In genomic region chr20:1118336-1119127, GRCh38 we compare ENCODE assay signal across 1 cellular context.
TF ChIP-seq lines count a peak whose summit lies in the region.

TSS of gene PSMF1 (plus strand) at chr20:1118602. CDS start at chr20:1118774, 172 bp downstream.

TF ChIP-seq in HepG2, 621 proteins besides CTCF, POLR2A, EP300 and RAD21 (continued from another document and continues in another):
- TF ChIP-seq HNF1A (IDR thresholded peaks at IDR 0.05; ENCODE audit: low read depth), result no peak; the same call in 1 of the 2 replicates
- TF ChIP-seq HNF1A (CRISPR knock-in tag; IDR thresholded peaks at IDR 0.05; ENCODE audit: borderline replicate concordance), result peak; percentile 91
- TF ChIP-seq ZNF784 (CRISPR knock-in tag; IDR thresholded peaks at IDR 0.05; ENCODE audit: borderline replicate concordance), result peak; percentile 99
- no peak; the same call in none of the 2 replicates for TF ChIP-seq WIZ (CRISPR knock-in tag; IDR thresholded peaks at IDR 0.05)
- 0 out of 2 replicates have a peak, but pooled peaks have one; percentile 14 for TF ChIP-seq ZNF530 (CRISPR knock-in tag; IDR thresholded peaks at IDR 0.05; ENCODE audit: low read depth)
- TF ChIP-seq ZNF24 (IDR thresholded peaks at IDR 0.05), result peak; percentile 86
- peak; percentile 98 for TF ChIP-seq ZKSCAN8 (CRISPR knock-in tag; IDR thresholded peaks at IDR 0.05; ENCODE audit: borderline replicate concordance)
- no peak for TF ChIP-seq SMARCC2 (IDR thresholded peaks at IDR 0.05)
- TF ChIP-seq CHCHD3 (CRISPR knock-in tag; IDR thresholded peaks at IDR 0.05), result peak; percentile 77; the same call in 1 of the 2 replicates
- peak; percentile 69 for TF ChIP-seq RFX5 (IDR thresholded peaks at IDR 0.05; ENCODE audit: low read depth, low read length)
- 0 out of 2 replicates have a peak, but pooled peaks have one; percentile 63 for TF ChIP-seq ZBTB10 (CRISPR knock-in tag; IDR thresholded peaks at IDR 0.05; ENCODE audit: borderline replicate concordance)
- TF ChIP-seq PHF21A (CRISPR knock-in tag; IDR thresholded peaks at IDR 0.05), result peak; percentile 86; the same call in 1 of the 2 replicates
- peak; percentile 94; the same call in 1 of the 2 replicates for TF ChIP-seq ZNF710 (CRISPR knock-in tag; IDR thresholded peaks at IDR 0.05; ENCODE audit: borderline replicate concordance)
- 0 out of 2 replicates have a peak, but pooled peaks have one; percentile 69 for TF ChIP-seq ATF6 (CRISPR knock-in tag; conservative IDR thresholded peaks at IDR 0.05)
- TF ChIP-seq RFXANK (CRISPR knock-in tag; IDR thresholded peaks at IDR 0.05), result peak; percentile 96
- peak; percentile 97 for TF ChIP-seq MYNN (CRISPR knock-in tag; IDR thresholded peaks at IDR 0.05; ENCODE audit: low read depth)
- TF ChIP-seq ZSCAN25 (CRISPR knock-in tag; IDR thresholded peaks at IDR 0.05), result peak; percentile 88
- TF ChIP-seq ZBTB38 (CRISPR knock-in tag; IDR thresholded peaks at IDR 0.05), result peak; percentile 94
- TF ChIP-seq ZNF292 (CRISPR knock-in tag; IDR thresholded peaks at IDR 0.05; ENCODE audit: borderline replicate concordance, low read depth), result peak; percentile 98
- TF ChIP-seq MTF2 (CRISPR knock-in tag; IDR thresholded peaks at IDR 0.05; ENCODE audit: borderline replicate concordance), result peak; percentile 98
- TF ChIP-seq REL (CRISPR knock-in tag; conservative IDR thresholded peaks at IDR 0.05), result peak; percentile 82
- peak; percentile 92 for TF ChIP-seq ZNF329 (CRISPR knock-in tag; IDR thresholded peaks at IDR 0.05; ENCODE audit: low read depth)
- TF ChIP-seq ZFY (CRISPR knock-in tag; IDR thresholded peaks at IDR 0.05), result peak; percentile 91
- TF ChIP-seq ZNF350 (CRISPR knock-in tag; IDR thresholded peaks at IDR 0.05; ENCODE audit: borderline replicate concordance, low read depth), result peak; percentile 100
- peak; percentile 91 for TF ChIP-seq HNRNPLL (IDR thresholded peaks at IDR 0.05; ENCODE audit: low read depth, low read length, poor library complexity, severe bottlenecking)
- TF ChIP-seq ATAD3A (CRISPR knock-in tag; IDR thresholded peaks at IDR 0.05), result 0 out of 2 replicates have a peak, but pooled peaks have one; percentile 59
- peak; percentile 63 for TF ChIP-seq NFYB (CRISPR knock-in tag; IDR thresholded peaks at IDR 0.05)
- no peak for TF ChIP-seq ZNF33B (CRISPR knock-in tag; IDR thresholded peaks at IDR 0.05)
- peak; percentile 84 for TF ChIP-seq ZBTB21 (CRISPR knock-in tag; IDR thresholded peaks at IDR 0.05)
- TF ChIP-seq ZNF281 (CRISPR knock-in tag; IDR thresholded peaks at IDR 0.05; ENCODE audit: borderline replicate concordance), result peak; percentile 81; the same call in 1 of the 2 replicates
- peak; percentile 97 for TF ChIP-seq ATF2 (CRISPR knock-in tag; IDR thresholded peaks at IDR 0.05)
